13 cellular contexts compared by ENCODE assay signal in the genomic region with DNA sequence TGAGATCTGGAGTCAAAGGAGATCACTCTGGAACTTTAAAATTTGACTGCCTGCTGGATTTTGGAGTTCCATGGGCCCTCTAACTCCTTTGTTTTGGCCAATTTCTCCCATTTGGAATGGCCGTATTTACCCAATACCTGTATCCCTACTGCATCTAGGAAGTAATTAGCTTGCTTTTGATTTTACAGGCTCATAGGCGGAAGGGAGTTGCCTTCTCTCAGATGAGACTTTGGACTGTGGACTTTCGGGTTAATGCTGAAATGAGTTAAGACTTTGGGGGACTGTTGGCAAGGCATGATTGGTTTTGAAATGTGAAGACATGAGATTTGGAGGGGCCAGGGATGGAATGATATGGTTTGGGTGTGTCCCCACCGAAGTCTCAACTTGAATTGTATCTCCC. TPM values are rescaled to one million over a fixed set of nuclear protein-coding genes. Genes with fewer than 3 reads are reported as not detected.
"Had no signal": no experiment of that assay in that cellular context is flagged by ENCODE, and none has a peak within 500 bp of the region (broad histone marks: within the 10 kb centered on the region; RNA-seq: fewer than 3 reads in every experiment).

No MANE protein-coding gene starts in this region.

RNA-seq across cellular contexts. Expression of a gene that starts 31.1 kb away (rescaled TPM):
- total RNA-seq: activated B cell treated with CpG ODN at 0.5 μM for 24 hours; activated CD4-positive, alpha-beta memory T cell treated with anti-CD3 and anti-CD28 coated beads for 36 hours; activated CD4-positive, alpha-beta memory T cell treated with anti-CD3 and anti-CD28 coated beads, Interleukin-2, amount 10 ng/mL, durations not matched to agents 7 days and 5 days; activated CD4-positive, alpha-beta T cell treated with anti-CD3 and anti-CD28 coated beads for 36 hours; activated CD4-positive, alpha-beta T cell treated with anti-CD3 and anti-CD28 coated beads, Interleukin-2, amount 10 ng/mL, durations not matched to agents 24 days and 14 days; activated CD4-positive, alpha-beta T cell treated with anti-CD3 and anti-CD28 coated beads, Interleukin-2, amount 10 ng/mL, durations not matched to agents 7 days and 5 days; activated CD8-positive, alpha-beta memory T cell treated with anti-CD3 and anti-CD28 coated beads for 36 hours; activated CD8-positive, alpha-beta memory T cell treated with anti-CD3 and anti-CD28 coated beads, Interleukin-2, amount 10 ng/mL, durations not matched to agents 7 days and 5 days; activated CD8-positive, alpha-beta T cell treated with anti-CD3 and anti-CD28 coated beads for 36 hours; activated CD8-positive, alpha-beta T cell treated with anti-CD3 and anti-CD28 coated beads, Interleukin-2, amount 10 ng/mL, durations not matched to agents 7 days and 5 days; T-helper 1 cell treated with Interleukin-12 subunit alpha and Interleukin-12 subunit beta and Interleukin-4 antibody, amounts not matched to agents 30 ng/mL and 1 ng/mL, for 36 hours; T-helper 17 cell; T-helper 2 cell treated with Interferon-gamma antibody and Interleukin-4, amounts not matched to agents 100 ng/mL and 5 ng/mL, for 36 hours had no signal
